1 cellular context compared by ENCODE assay signal in the genomic region with DNA sequence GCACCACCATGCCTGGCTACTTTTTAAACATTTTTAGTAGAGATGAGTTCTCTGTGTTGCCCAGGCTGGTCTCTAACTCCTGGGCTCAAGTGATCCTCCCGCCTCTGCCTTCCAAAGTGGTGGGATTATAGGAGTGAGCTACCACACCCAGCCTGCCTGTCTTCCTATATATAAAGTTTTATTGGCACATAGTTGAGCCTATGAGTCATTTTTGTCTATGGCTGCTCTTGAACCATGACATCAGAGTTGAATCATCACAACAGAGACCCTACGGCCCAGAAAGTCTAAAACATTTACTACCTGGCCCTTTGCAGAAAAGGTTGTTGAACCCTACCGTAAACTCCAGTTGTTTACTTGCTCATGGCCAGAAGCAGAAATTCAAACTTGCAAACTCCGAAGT.
TF ChIP-seq lines count a peak whose summit lies in the region.

No MANE protein-coding gene starts in this region.

TF ChIP-seq in A549, 52 proteins besides CTCF, POLR2A, EP300 and RAD21:
- 0 out of 2 replicates have a peak, but pooled peaks have one; percentile 13 for TF ChIP-seq FOSL2 (IDR thresholded peaks at IDR 0.05)
- TF ChIP-seq FOSL2 (CRISPR knock-in tag; IDR thresholded peaks at IDR 0.05): peak; percentile 69
- no peak for TF ChIP-seq MAZ (IDR thresholded peaks at IDR 0.05; ENCODE audit: borderline replicate concordance, low read depth, low read length)
